Comparison of ENCODE assay signal across 1 cellular context in genomic region chr5:6745706-6746217, GRCh38.
TF ChIP-seq lines count a peak whose summit lies in the region.

No MANE protein-coding gene starts in this region.

TF ChIP-seq in H1, 55 proteins besides CTCF, POLR2A, EP300 and RAD21 (continued from another document):
- no peak for TF ChIP-seq CHD7 (IDR thresholded peaks at IDR 0.05; ENCODE audit: insufficient replicate concordance, low read length)
- TF ChIP-seq TAF1 (IDR thresholded peaks at IDR 0.05; ENCODE audit: low read depth, low read length) = no peak
- TF ChIP-seq ATF2 (IDR thresholded peaks at IDR 0.05; ENCODE audit: low read length) = no peak
